ENCODE assay signal across 31 cellular contexts in the genomic region with DNA sequence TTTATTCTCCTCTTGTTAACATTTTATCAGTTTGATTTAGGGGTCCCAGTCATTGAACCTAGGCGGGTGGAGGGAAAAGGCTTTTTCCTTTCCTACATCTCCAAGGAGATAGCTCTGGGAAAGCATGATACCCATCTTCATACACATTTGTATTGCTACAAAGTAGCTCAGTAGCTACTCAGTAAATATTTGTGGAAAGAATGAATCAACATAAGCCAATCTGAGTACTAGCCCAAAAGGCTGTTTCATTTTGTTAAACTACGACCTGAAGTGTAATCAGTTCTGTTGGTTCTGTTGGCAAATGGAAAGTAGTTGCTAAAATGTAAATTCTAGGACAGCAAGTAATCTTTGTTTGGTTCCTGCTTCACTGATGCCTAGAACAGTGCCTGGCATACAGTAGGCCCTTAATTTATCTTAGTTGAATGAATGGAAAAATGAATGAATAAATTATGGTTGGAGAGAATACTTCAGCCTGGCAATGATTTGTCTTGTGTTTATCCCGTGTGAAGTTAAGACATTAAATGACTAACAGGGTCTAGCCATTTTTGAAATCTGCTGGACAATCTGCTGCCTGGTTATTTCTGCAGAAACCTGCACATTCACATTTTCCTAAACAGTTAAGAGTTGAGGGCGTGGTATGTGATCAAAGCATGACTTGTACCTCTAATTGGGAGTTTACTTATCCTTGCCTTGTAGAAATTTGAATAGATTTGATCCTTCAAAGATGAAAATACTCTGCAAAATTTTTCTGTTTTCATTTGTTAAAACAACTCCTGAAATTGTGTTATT. TPM values are rescaled to one million over a fixed set of nuclear protein-coding genes. Genes with fewer than 3 reads are reported as not detected.
DNase-seq lines count a peak whose midpoint lies in the region; ATAC-seq, FAIRE-seq and TF ChIP-seq lines count a peak whose summit lies in the region.
"Had no signal": no experiment of that assay in that cellular context is flagged by ENCODE, and none has a peak within 500 bp of the region (broad histone marks: within the 10 kb centered on the region; RNA-seq: fewer than 3 reads in every experiment).

No MANE protein-coding gene starts in this region.

- peak; percentile 73 to 77 for ATAC-seq in activated T-cell treated with anti-CD3 and anti-CD28 coated beads, Interleukin-2, amount 50 U/mL, for 72 hours (replicated peaks in 1 of 2)
- ATAC-seq: left cardiac atrium, WTC11 had no signal

- H3K4me3 ChIP-seq in HUES48 (ENCODE audit: low read depth, low read length) (no peak overlapping the region), neural progenitor cell (no peak overlapping the region)
- H3K4me3 ChIP-seq: BLaER1 treated with 17β-estradiol and CSF1 and Interleukin-3, amounts not matched to agents 10 nM and 100 nM; cardiac muscle cell; colonic mucosa had no signal

- H2AFZ ChIP-seq in neural progenitor cell (replicated peaks), result no peak overlapping the region

- H3K9me3 ChIP-seq in HUES48 (ENCODE audit: control insufficient read depth, insufficient read depth, low read length) (no peaks in the 10 kb centered on the region), neural progenitor cell (ENCODE audit: low read depth) (no peaks in the 10 kb centered on the region)
- H3K9me3 ChIP-seq: colonic mucosa had no signal

- no peak for FAIRE-seq in D721Med (lab: Jason Lieb, UNC)
- FAIRE-seq: astrocyte, RCC 7860 had no signal

- H3F3A ChIP-seq in neural progenitor cell (ENCODE audit: low read depth), result no peaks in the 10 kb centered on the region

- no peaks in the 10 kb centered on the region for H3K36me3 Mint-ChIP-seq in activated T-cell treated with anti-CD3 and anti-CD28 coated beads, Interleukin-2, amount 50 U/mL, for 72 hours (ENCODE audit: insufficient read depth in 2 of 2)
- peaks cover 3% of the 10 kb centered on the region for H3K36me3 Mint-ChIP-seq in activated T-helper 1 cell treated with anti-CD3 and anti-CD28 coated beads, Interleukin-12 subunit alpha, Interleukin-12 subunit beta, Interleukin-2, Interleukin-4 antibody, amounts not matched to agents 30 ng/mL and 10 ng/mL and 1 ng/mL, durations not matched to agents 14 hours and 24 hours and 36 hours (ENCODE audit: low read depth)
- H3K36me3 Mint-ChIP-seq in neural progenitor cell, result peaks cover 2% of the 10 kb centered on the region
- H3K36me3 Mint-ChIP-seq: type B pancreatic cell had no signal

- H3K27ac ChIP-seq in HUES48 (ENCODE audit: low read depth, low read length), result peak overlapping the region; percentile 31
- no peak overlapping the region for H3K27ac ChIP-seq in neural progenitor cell
- H3K27ac ChIP-seq: BLaER1 treated with 17β-estradiol and CSF1 and Interleukin-3, amounts not matched to agents 10 nM and 100 nM; cardiac muscle cell; colonic mucosa; epithelial cell of prostate had no signal

- H3K4me1 ChIP-seq in HUES48 (ENCODE audit: control insufficient read depth, insufficient read depth, low read length) (no peaks in the 10 kb centered on the region), neural progenitor cell (peaks cover 7% of the 10 kb centered on the region)
- H3K4me1 ChIP-seq: colonic mucosa had no signal

- H3K4me3 Mint-ChIP-seq in activated T-cell treated with anti-CD3 and anti-CD28 coated beads, Interleukin-2, amount 50 U/mL, for 72 hours, result peak overlapping the region; percentile 33
- peak overlapping the region; percentile 49 for H3K4me3 Mint-ChIP-seq in activated T-helper 1 cell treated with anti-CD3 and anti-CD28 coated beads, Interleukin-12 subunit alpha, Interleukin-12 subunit beta, Interleukin-2, Interleukin-4 antibody, amounts not matched to agents 30 ng/mL and 10 ng/mL and 1 ng/mL, durations not matched to agents 14 hours and 24 hours and 36 hours
- H3K4me3 Mint-ChIP-seq in neural progenitor cell, result no peak overlapping the region
- H3K4me3 Mint-ChIP-seq: nephron progenitor cell, type B pancreatic cell, WTC11 had no signal

- H3K36me3 ChIP-seq in HUES48 (ENCODE audit: control insufficient read depth, insufficient read depth, low read length), result no peaks in the 10 kb centered on the region
- H3K36me3 ChIP-seq in neural progenitor cell, result no peaks in the 10 kb centered on the region
- H3K36me3 ChIP-seq: BLaER1 treated with 17β-estradiol and CSF1 and Interleukin-3, amounts not matched to agents 10 nM and 100 nM; cardiac muscle cell; colonic mucosa had no signal

- H3K79me2 ChIP-seq in neural progenitor cell (ENCODE audit: low read depth), result no peaks in the 10 kb centered on the region

- H4K20me1 ChIP-seq in neural progenitor cell (ENCODE audit: low read depth), result no peaks in the 10 kb centered on the region
- H4K20me1 ChIP-seq: BLaER1 treated with 17β-estradiol and CSF1 and Interleukin-3, amounts not matched to agents 10 nM and 100 nM had no signal

- no peaks in the 10 kb centered on the region for H3K27me3 Mint-ChIP-seq in activated T-cell treated with anti-CD3 and anti-CD28 coated beads, Interleukin-2, amount 50 U/mL, for 72 hours (ENCODE audit: low read depth)
- H3K27me3 Mint-ChIP-seq in activated T-helper 1 cell treated with anti-CD3 and anti-CD28 coated beads, Interleukin-12 subunit alpha, Interleukin-12 subunit beta, Interleukin-2, Interleukin-4 antibody, amounts not matched to agents 30 ng/mL and 10 ng/mL and 1 ng/mL, durations not matched to agents 14 hours and 24 hours and 36 hours (ENCODE audit: insufficient read depth), result no peaks in the 10 kb centered on the region
- peaks cover 7% of the 10 kb centered on the region for H3K27me3 Mint-ChIP-seq in neural progenitor cell (ENCODE audit: insufficient read depth, low read depth)
- H3K27me3 Mint-ChIP-seq: type B pancreatic cell had no signal

- H3K27me3 ChIP-seq in HUES48 (ENCODE audit: control insufficient read depth, insufficient read depth, low read length), result no peaks in the 10 kb centered on the region
- H3K27me3 ChIP-seq in neural progenitor cell, result no peaks in the 10 kb centered on the region
- H3K27me3 ChIP-seq: BLaER1 treated with 17β-estradiol and CSF1 and Interleukin-3, amounts not matched to agents 10 nM and 100 nM; cardiac muscle cell; colonic mucosa had no signal

- peaks cover 44% of the 10 kb centered on the region for H3K4me1 Mint-ChIP-seq in activated T-cell treated with anti-CD3 and anti-CD28 coated beads, Interleukin-2, amount 50 U/mL, for 72 hours (ENCODE audit: low read depth)
- H3K4me1 Mint-ChIP-seq in activated T-helper 1 cell treated with anti-CD3 and anti-CD28 coated beads, Interleukin-12 subunit alpha, Interleukin-12 subunit beta, Interleukin-2, Interleukin-4 antibody, amounts not matched to agents 30 ng/mL and 10 ng/mL and 1 ng/mL, durations not matched to agents 14 hours and 24 hours and 36 hours (ENCODE audit: low read depth), result peaks cover 43% of the 10 kb centered on the region
- peaks cover 11% of the 10 kb centered on the region for H3K4me1 Mint-ChIP-seq in neural progenitor cell
- H3K4me1 Mint-ChIP-seq: WTC11 had no signal

- peak overlapping the region; percentile 4 for H3K4me2 ChIP-seq in neural progenitor cell

- peaks cover 0 to 2% of the 10 kb centered on the region in 2 donors for H3K9me3 Mint-ChIP-seq in activated T-cell treated with anti-CD3 and anti-CD28 coated beads, Interleukin-2, amount 50 U/mL, for 72 hours
- H3K9me3 Mint-ChIP-seq in activated T-helper 1 cell treated with anti-CD3 and anti-CD28 coated beads, Interleukin-12 subunit alpha, Interleukin-12 subunit beta, Interleukin-2, Interleukin-4 antibody, amounts not matched to agents 30 ng/mL and 10 ng/mL and 1 ng/mL, durations not matched to agents 14 hours and 24 hours and 36 hours, result no peaks in the 10 kb centered on the region
- H3K9me3 Mint-ChIP-seq in neural progenitor cell, result peaks cover 4% of the 10 kb centered on the region
- H3K9me3 Mint-ChIP-seq: type B pancreatic cell had no signal

- intact Hi-C loops in activated T-helper 1 cell treated with anti-CD3 and anti-CD28 coated beads, Interleukin-12 subunit alpha, Interleukin-12 subunit beta, Interleukin-2, Interleukin-4 antibody, amounts not matched to agents 30 ng/mL and 10 ng/mL and 1 ng/mL, durations not matched to agents 14 hours and 24 hours and 36 hours (cut with micrococcal nuclease), result loop anchor here (1.0 to 5.0 kb wide), 6 partner anchors 10 to 58 kb away; no protein-coding TSS in a partner anchor

- no peak for DNase-seq in activated T-cell treated with anti-CD3 and anti-CD28 coated beads, Interleukin-2, amount 50 U/mL, for 72 hours
- DNase-seq in activated T-cell treated with anti-CD3 and anti-CD28 coated beads for 4 hours, result no peak
- DNase-seq in activated T-helper 1 cell treated with anti-CD3 and anti-CD28 coated beads, Interleukin-12 subunit alpha, Interleukin-12 subunit beta, Interleukin-2, Interleukin-4 antibody, amounts not matched to agents 30 ng/mL and 10 ng/mL and 1 ng/mL, durations not matched to agents 14 hours and 24 hours and 36 hours (ENCODE audit: low spot score), result no peak
- no peak for DNase-seq in neural progenitor cell (ENCODE audit: low spot score)
- no peak for DNase-seq in T1000 (lab: John Stamatoyannopoulos, UW)
- DNase-seq in D721Med (ENCODE audit: insufficient read length, low spot score), result no peak
- DNase-seq in NCI-H128 (lab: John Stamatoyannopoulos, UW; ENCODE audit: unreplicated experiment), result no peak
- DNase-seq: colonic mucosa; COR-L47; DND-41; effector CD4-positive, alpha-beta T cell; GF-D8; hypothalamus; Kasumi-1; left cardiac atrium; NCI-H1436; NCI-H2081; NCI-H2227 treated with DMSO at 0.1 percent for 48 hours; NCI-H526 treated with DMSO at 0.1 percent for 48 hours; nephron progenitor cell; SIG-M5; stimulated activated CD4-positive, alpha-beta T cell treated with anti-CD3 and anti-CD28 coated beads, Interleukin-15, amount 100 ng/mL, for 24 hours; stimulated activated CD4-positive, alpha-beta T cell treated with anti-CD3 and anti-CD28 coated beads, Interleukin-4, amount 100 ng/mL, for 4 hours had no signal

- peak overlapping the region; percentile 87 for H3K27ac Mint-ChIP-seq in activated T-cell treated with anti-CD3 and anti-CD28 coated beads, Interleukin-2, amount 50 U/mL, for 72 hours
- H3K27ac Mint-ChIP-seq in activated T-helper 1 cell treated with anti-CD3 and anti-CD28 coated beads, Interleukin-12 subunit alpha, Interleukin-12 subunit beta, Interleukin-2, Interleukin-4 antibody, amounts not matched to agents 30 ng/mL and 10 ng/mL and 1 ng/mL, durations not matched to agents 14 hours and 24 hours and 36 hours, result peak overlapping the region; percentile 95
- no peak overlapping the region for H3K27ac Mint-ChIP-seq in neural progenitor cell
- H3K27ac Mint-ChIP-seq: nephron progenitor cell, type B pancreatic cell, WTC11 had no signal

- no peak overlapping the region for H3K9ac ChIP-seq in HUES48 (ENCODE audit: low read depth, low read length)
- no peak overlapping the region for H3K9ac ChIP-seq in neural progenitor cell
- H3K9ac ChIP-seq: BLaER1 treated with 17β-estradiol and CSF1 and Interleukin-3, amounts not matched to agents 10 nM and 100 nM had no signal

- TF ChIP-seq CTCF in neural progenitor cell (IDR thresholded peaks at IDR 0.05), result no peak
- TF ChIP-seq CTCF in D721Med (IDR thresholded peaks at IDR 0.05; ENCODE audit: insufficient read depth, missing control alignments), result no peak

RNA-seq across cellular contexts. Expression of a gene that starts 34.8 kb away (rescaled TPM):
- 10 to 100 TPM; 63.1 to 73.1 TPM for total RNA-seq in activated T-cell treated with anti-CD3 and anti-CD28 coated beads, Interleukin-2, amount 50 U/mL, for 72 hours
- 119 and 129 TPM in 2 replicates for total RNA-seq in activated T-helper 1 cell treated with anti-CD3 and anti-CD28 coated beads, Interleukin-12 subunit alpha, Interleukin-12 subunit beta, Interleukin-2, Interleukin-4 antibody, amounts not matched to agents 30 ng/mL and 10 ng/mL and 1 ng/mL, durations not matched to agents 14 hours and 24 hours and 36 hours
- total RNA-seq in neural progenitor cell (ENCODE audit: low replicate concordance), result 32.5 and 39.4 TPM in 2 replicates
